In genomic region chr17:30074254-30074653, GRCh38 we compare ENCODE assay signal across 36 cellular contexts. TPM values are rescaled to one million over a fixed set of nuclear protein-coding genes. Genes with fewer than 3 reads are reported as not detected.
DNase-seq lines count a peak whose midpoint lies in the region; ATAC-seq, FAIRE-seq and TF ChIP-seq lines count a peak whose summit lies in the region.
"Had no signal": no experiment of that assay in that cellular context is flagged by ENCODE, and none has a peak within 500 bp of the region (broad histone marks: within the 10 kb centered on the region; RNA-seq: fewer than 3 reads in every experiment).

No MANE protein-coding gene starts in this region.

- H3K79me2 ChIP-seq in HepG2 (ENCODE audit: insufficient read depth, low read length) (no peaks in the 10 kb centered on the region), K562 (ENCODE audit: control insufficient read depth, insufficient read depth, low read length) (no peaks in the 10 kb centered on the region)

- H3K36me3 ChIP-seq in HepG2 (replicated peaks in 1 of 2; ENCODE audit: control insufficient read depth in 1 of 2, insufficient read depth in 2 of 2, low read length in 2 of 2) (no peaks in the 10 kb centered on the region), right lobe of liver (no peaks in the 10 kb centered on the region), IMR-90 (ENCODE audit: control insufficient read depth, insufficient read depth, low read length) (no peaks in the 10 kb centered on the region), K562 (ENCODE audit: control insufficient read depth, insufficient read depth, low read length) (no peaks in the 10 kb centered on the region)
- H3K36me3 ChIP-seq: BE2C; BLaER1; BLaER1 treated with 17β-estradiol and CSF1 and Interleukin-3, amounts not matched to agents 10 nM and 100 nM had no signal

- no peak overlapping the region for H3K14ac ChIP-seq in IMR-90 (replicated peaks; ENCODE audit: low read depth, low read length)

- H3K4me2 ChIP-seq in HepG2 (ENCODE audit: low read depth, low read length) (no peak overlapping the region), A549 (no peak overlapping the region), IMR-90 (ENCODE audit: low read depth, low read length) (no peak overlapping the region), K562 (ENCODE audit: insufficient read depth, low read length) (no peak overlapping the region)
- H3K4me2 ChIP-seq: BLaER1; BLaER1 treated with 17β-estradiol and CSF1 and Interleukin-3, amounts not matched to agents 10 nM and 100 nM had no signal

- TF ChIP-seq EP300 in HepG2 (IDR thresholded peaks at IDR 0.05; ENCODE audit: low read depth in 2 of 2, low read length in 2 of 2) (no peak), HepG2 (CRISPR knock-in tag; IDR thresholded peaks at IDR 0.05; ENCODE audit: borderline replicate concordance) (no peak), A549 (IDR thresholded peaks at IDR 0.05) (no peak), K562 (IDR thresholded peaks at IDR 0.05; ENCODE audit: low read length) (no peak)

- in situ Hi-C loops in HepG2 (cut with HindIII; ENCODE audit: extremely low pct_ligation_motif_present, low pct_unique_long_range_greater_than_20kb), result no loop called here
- in situ Hi-C loops in IMR-90 (cut with MboI; ENCODE audit: low sequenced_read_pairs), result loop anchor here (25.0 kb wide), 1 partner anchor 737 kb away; no protein-coding TSS in a partner anchor
- in situ Hi-C loops in K562 (cut with MboI), result no loop called here

- H3K27me3 ChIP-seq in HepG2 (ENCODE audit: control insufficient read depth in 1 of 2, insufficient read depth in 2 of 2, low read length in 2 of 2) (peaks cover 0 to 16% of the 10 kb centered on the region in 2 experiments; a peak in 3 of 5 replicates), right lobe of liver (no peaks in the 10 kb centered on the region), IMR-90 (ENCODE audit: control insufficient read depth, insufficient read depth, low read length) (peaks cover 32% of the 10 kb centered on the region), K562 (ENCODE audit: control insufficient read depth in 2 of 2, insufficient read depth in 2 of 2, low read length in 2 of 2) (peaks cover 8 to 19% of the 10 kb centered on the region in 2 experiments; a peak in 3 of 5 replicates)
- H3K27me3 ChIP-seq: BE2C; BLaER1; BLaER1 treated with 17β-estradiol and CSF1 and Interleukin-3, amounts not matched to agents 10 nM and 100 nM had no signal

- DNase-seq in HepG2 (ENCODE audit: low spot score), result no peak
- no peak for DNase-seq in right lobe of liver
- DNase-seq in A549 (ENCODE audit: low read depth in 1 of 2, low spot score in 1 of 2), result no peak
- no peak for DNase-seq in IMR-90
- DNase-seq in K562 (ENCODE audit: extremely low read depth in 1 of 4, low spot score in 3 of 4), result no peak
- DNase-seq in glomerular visceral epithelial cell (ENCODE audit: extremely low spot score), result no peak
- no peak for DNase-seq in NCI-H1694 treated with DMSO at 0.1 percent for 48 hours (lab: John Stamatoyannopoulos, UW)
- no peak for DNase-seq in natural killer cell
- DNase-seq: 8988T; ACHN; AML-193; BE2C; C1 segment of cervical spinal cord; Caco-2; Calu3; CD4-positive, alpha-beta memory T cell; CD4-positive, alpha-beta T cell; CD4-positive, CD25-positive, alpha-beta regulatory T cell; CD8-positive, alpha-beta memory T cell; CD8-positive, alpha-beta T cell; COR-L47; DMS 273 treated with DMSO at 0.1 percent for 48 hours; DMS153; DMS53; DMS79; DMS79 treated with DMSO at 0.1 percent for 48 hours; DND-41; EL had no signal

- no peak overlapping the region for H3K4me3 ChIP-seq in HepG2 (replicated peaks in 1 of 3; ENCODE audit: insufficient read depth in 1 of 3, low read depth in 2 of 3, low read length in 3 of 3)
- no peak overlapping the region for H3K4me3 ChIP-seq in right lobe of liver
- H3K4me3 ChIP-seq in A549, result no peak overlapping the region
- no peak overlapping the region for H3K4me3 ChIP-seq in IMR-90 (ENCODE audit: insufficient read depth, low read depth, low read length)
- H3K4me3 ChIP-seq in K562, result no peak overlapping the region
- H3K4me3 ChIP-seq: BLaER1; BLaER1 treated with 17β-estradiol and CSF1 and Interleukin-3, amounts not matched to agents 10 nM and 100 nM had no signal

- H2BK5ac ChIP-seq in IMR-90 (ENCODE audit: low read depth, low read length, poor library complexity, severe bottlenecking), result no peak overlapping the region

- H4K5ac ChIP-seq in IMR-90 (ENCODE audit: low read depth, low read length), result no peak overlapping the region

- no peak overlapping the region for H3K23ac ChIP-seq in IMR-90 (ENCODE audit: low read depth, low read length)

- no peak overlapping the region for H4K91ac ChIP-seq in IMR-90 (ENCODE audit: insufficient read depth, low read depth, low read length)

- H3K9ac ChIP-seq in HepG2 (ENCODE audit: insufficient read depth, low read depth, low read length) (no peak overlapping the region), IMR-90 (ENCODE audit: low read depth, low read length) (no peak overlapping the region), K562 (ENCODE audit: insufficient read depth in 1 of 2, low read depth in 2 of 2, low read length in 2 of 2) (no peak overlapping the region)
- H3K9ac ChIP-seq: BLaER1; BLaER1 treated with 17β-estradiol and CSF1 and Interleukin-3, amounts not matched to agents 10 nM and 100 nM had no signal

- TF ChIP-seq POLR2A in HepG2 (IDR thresholded peaks at IDR 0.05; ENCODE audit: insufficient read depth in 1 of 2, low read depth in 2 of 2, low read length in 2 of 2), result no peak
- TF ChIP-seq POLR2A in right lobe of liver (IDR thresholded peaks at IDR 0.05), result no peak
- no peak for TF ChIP-seq POLR2A in A549 (IDR thresholded peaks at IDR 0.05; ENCODE audit: low read length)
- no peak for TF ChIP-seq POLR2A in IMR-90 (IDR thresholded peaks at IDR 0.05; ENCODE audit: low read depth, low read length)
- TF ChIP-seq POLR2A in K562 (conservative IDR thresholded peaks at IDR 0.05), result no peak

- H2AK9ac ChIP-seq in IMR-90 (replicated peaks; ENCODE audit: low read depth, low read length, poor library complexity), result no peak overlapping the region

- H3K9me1 ChIP-seq in IMR-90 (ENCODE audit: insufficient read depth, low read length) (no peaks in the 10 kb centered on the region), K562 (ENCODE audit: control insufficient read depth, insufficient read depth, low read length) (no peaks in the 10 kb centered on the region)

- no peak overlapping the region for H3K4ac ChIP-seq in IMR-90 (ENCODE audit: low read depth, low read length)

- H2BK15ac ChIP-seq in IMR-90 (ENCODE audit: low read depth, low read length), result no peak overlapping the region

- H3K9me3 ChIP-seq in HepG2 (ENCODE audit: low read length), result no peaks in the 10 kb centered on the region
- H3K9me3 ChIP-seq in right lobe of liver, result no peaks in the 10 kb centered on the region
- H3K9me3 ChIP-seq in A549, result no peaks in the 10 kb centered on the region
- H3K9me3 ChIP-seq in IMR-90 (ENCODE audit: control insufficient read depth, insufficient read depth, low read length), result peaks cover 2% of the 10 kb centered on the region; the same call in 1 of the 2 replicates
- no peaks in the 10 kb centered on the region for H3K9me3 ChIP-seq in K562 (replicated peaks; ENCODE audit: control insufficient read depth, insufficient read depth, low read depth, low read length)
- H3K9me3 ChIP-seq: BE2C, Caco-2 had no signal

- intact Hi-C loops in HepG2 (cut with micrococcal nuclease; ENCODE audit: unreplicated experiment) (no loop called here), right lobe of liver (cut with DNase I) (no loop called here), IMR-90 (cut with micrococcal nuclease) (loop anchor here (10.0 kb wide), 1 partner anchor 109 kb away; no protein-coding TSS in a partner anchor), K562 (cut with micrococcal nuclease) (no loop called here), natural killer cell (cut with micrococcal nuclease) (no loop called here)

- H3K4me1 ChIP-seq in HepG2 (ENCODE audit: insufficient read depth, low read length) (no peaks in the 10 kb centered on the region), right lobe of liver (no peaks in the 10 kb centered on the region), A549 (no peaks in the 10 kb centered on the region), IMR-90 (ENCODE audit: control insufficient read depth, insufficient read depth, low read length) (no peaks in the 10 kb centered on the region), K562 (replicated peaks in 1 of 2; ENCODE audit: control insufficient read depth in 2 of 2, insufficient read depth in 2 of 2, low read length in 2 of 2) (no peaks in the 10 kb centered on the region)
- H3K4me1 ChIP-seq: BE2C; BLaER1; BLaER1 treated with 17β-estradiol and CSF1 and Interleukin-3, amounts not matched to agents 10 nM and 100 nM; Caco-2 had no signal

- POLR2A ChIA-PET in HepG2 (lab: Yijun Ruan, JAX), result no interaction called here
- POLR2A ChIA-PET in A549 (lab: Yijun Ruan, JAX), result no interaction called here
- POLR2A ChIA-PET in IMR-90 (lab: Charles Lee; ENCODE audit: unreplicated experiment), result no interaction called here
- POLR2A ChIA-PET in K562 (lab: Yijun Ruan, JAX), result interaction anchor here (0.9 kb wide), 1 partner anchor 12 kb away, joined by 3 read pairs; no protein-coding TSS in a partner anchor

- no peak overlapping the region for H2BK20ac ChIP-seq in IMR-90 (ENCODE audit: low read depth, low read length)

- H3K79me1 ChIP-seq in IMR-90 (ENCODE audit: low read depth in 1 of 2, low read length in 2 of 2), result no peaks in the 10 kb centered on the region

- H4K8ac ChIP-seq in IMR-90 (ENCODE audit: low read depth in 2 of 2, low read length in 2 of 2), result no peak overlapping the region

- no peak for TF ChIP-seq CTCF in HepG2 (CRISPR knock-in tag; IDR thresholded peaks at IDR 0.05)
- TF ChIP-seq CTCF in right lobe of liver (IDR thresholded peaks at IDR 0.05), result no peak
- TF ChIP-seq CTCF in A549 (IDR thresholded peaks at IDR 0.05), result no peak
- TF ChIP-seq CTCF in IMR-90 (conservative IDR thresholded peaks at IDR 0.05; ENCODE audit: low read depth, low read length), result no peak
- TF ChIP-seq CTCF in K562 (IDR thresholded peaks at IDR 0.05 in 2 of 3, conservative IDR thresholded peaks at IDR 0.05 in 1 of 3; ENCODE audit: insufficient read depth in 2 of 3, low read depth in 1 of 3, low read length in 3 of 3), result no peak
- TF ChIP-seq CTCF in natural killer cell (IDR thresholded peaks at IDR 0.05), result no peak

- no peak overlapping the region for H3K27ac Mint-ChIP-seq in natural killer cell
- H3K27ac Mint-ChIP-seq: B cell; CD14-positive monocyte; CD4-positive, alpha-beta memory T cell; CD4-positive, alpha-beta T cell; CD4-positive, CD25-positive, alpha-beta regulatory T cell; CD8-positive, alpha-beta T cell had no signal

- dilution Hi-C loops in IMR-90 (cut with HindIII; ENCODE audit: low sequenced_read_pairs, unreplicated experiment), result no loop called here

- no peak overlapping the region for H3K4me3 Mint-ChIP-seq in natural killer cell
- H3K4me3 Mint-ChIP-seq: B cell; CD14-positive monocyte; CD4-positive, alpha-beta memory T cell; CD4-positive, alpha-beta T cell; CD4-positive, CD25-positive, alpha-beta regulatory T cell; CD8-positive, alpha-beta memory T cell; CD8-positive, alpha-beta T cell had no signal

- no peak overlapping the region for H3K27ac ChIP-seq in HepG2 (ENCODE audit: extremely low read length, insufficient read depth, low read length)
- no peak overlapping the region for H3K27ac ChIP-seq in right lobe of liver
- no peak overlapping the region for H3K27ac ChIP-seq in A549
- no peak overlapping the region for H3K27ac ChIP-seq in IMR-90 (ENCODE audit: insufficient read depth, low read length)
- H3K27ac ChIP-seq in K562 (ENCODE audit: extremely low read depth, low read depth, low read length), result no peak overlapping the region
- H3K27ac ChIP-seq: 22Rv1; BLaER1; BLaER1 treated with 17β-estradiol and CSF1 and Interleukin-3, amounts not matched to agents 10 nM and 100 nM; C4-2B had no signal

- H3K4me1 Mint-ChIP-seq in natural killer cell, result no peaks in the 10 kb centered on the region
- H3K4me1 Mint-ChIP-seq: B cell; CD14-positive monocyte; CD4-positive, alpha-beta memory T cell; CD4-positive, CD25-positive, alpha-beta regulatory T cell; CD8-positive, alpha-beta memory T cell had no signal

- FAIRE-seq in HepG2 (lab: Jason Lieb, UNC), result no peak
- no peak for FAIRE-seq in A549 (lab: Jason Lieb, UNC)
- no peak for FAIRE-seq in K562 (lab: Jason Lieb, UNC)
- FAIRE-seq: A204.1, D721Med had no signal

- BruUV-seq in HepG2 (replicated peaks; lab: Mats Ljungman, UMichigan), result no TSS peak
- BruUV-seq in IMR-90 (replicated peaks; lab: Mats Ljungman, UMichigan), result no TSS peak
- BruUV-seq in K562 (replicated peaks; lab: Mats Ljungman, UMichigan), result no TSS peak

- ATAC-seq in HepG2 (no peak), right lobe of liver (no peak), A549 (no peak), IMR-90 (ENCODE audit: low read depth) (no peak), K562 (no peak), natural killer cell (no peak)
- ATAC-seq: CD8-positive, alpha-beta T cell had no signal

- H2AFZ ChIP-seq in HepG2 (ENCODE audit: low read length) (no peak overlapping the region), IMR-90 (replicated peaks; ENCODE audit: low read length, poor library complexity) (no peak overlapping the region), K562 (ENCODE audit: low read depth, low read length) (no peak overlapping the region)

- 2% methylated on average over 2 of the region's 2 CpGs for WGBS in HepG2 (ENCODE audit: low lambda C conversion rate)
- 75% methylated on average over 2 of the region's 2 CpGs for WGBS in right lobe of liver (ENCODE audit: insufficient coverage, low coverage, low lambda C conversion rate, missing lambda C conversion rate)
- WGBS in A549 (ENCODE audit: missing lambda C conversion rate), result 59% methylated on average over 2 of the region's 2 CpGs
- no CpG with 5 or more reads among the region's 2 CpGs for WGBS in IMR-90 (ENCODE audit: extremely low coverage in 2 of 2, insufficient read length in 1 of 2), 2 experiments
- WGBS in K562 (ENCODE audit: insufficient coverage, low coverage, missing lambda C conversion rate), result 2% methylated on average over 2 of the region's 2 CpGs

- H3K56ac ChIP-seq in IMR-90 (ENCODE audit: extremely low read depth, insufficient read depth, low read length), result no peak overlapping the region

- H3K18ac ChIP-seq in IMR-90 (ENCODE audit: low read depth, low read length), result no peak overlapping the region

- H3K27me3 Mint-ChIP-seq in natural killer cell (ENCODE audit: low read depth in 2 of 2), result peaks cover 22 to 46% of the 10 kb centered on the region in 2 donors
- H3K27me3 Mint-ChIP-seq: CD4-positive, alpha-beta T cell had no signal

- no peak overlapping the region for H2AK5ac ChIP-seq in IMR-90 (ENCODE audit: low read depth, low read length)

- H3K36me3 Mint-ChIP-seq in natural killer cell, result no peaks in the 10 kb centered on the region
- H3K36me3 Mint-ChIP-seq: CD14-positive monocyte; CD4-positive, alpha-beta memory T cell; CD4-positive, CD25-positive, alpha-beta regulatory T cell; CD8-positive, alpha-beta memory T cell; CD8-positive, alpha-beta T cell had no signal

- no peaks in the 10 kb centered on the region for H4K20me1 ChIP-seq in HepG2 (ENCODE audit: insufficient read depth, low read length)
- no peaks in the 10 kb centered on the region for H4K20me1 ChIP-seq in IMR-90 (ENCODE audit: insufficient read depth, low read length)
- H4K20me1 ChIP-seq in K562 (replicated peaks; ENCODE audit: control insufficient read depth, insufficient read depth, low read length), result no peaks in the 10 kb centered on the region
- H4K20me1 ChIP-seq: BLaER1; BLaER1 treated with 17β-estradiol and CSF1 and Interleukin-3, amounts not matched to agents 10 nM and 100 nM had no signal

- H2BK120ac ChIP-seq in IMR-90 (ENCODE audit: low read depth, low read length), result no peak overlapping the region

- TF ChIP-seq RAD21 in HepG2 (CRISPR knock-in tag; IDR thresholded peaks at IDR 0.05) (no peak), A549 (conservative IDR thresholded peaks at IDR 0.05 in 1 of 2, IDR thresholded peaks at IDR 0.05 in 1 of 2) (no peak), IMR-90 (IDR thresholded peaks at IDR 0.05; ENCODE audit: low read length) (no peak), K562 (CRISPR knock-in tag; conservative IDR thresholded peaks at IDR 0.05 in 1 of 2, IDR thresholded peaks at IDR 0.05 in 1 of 2) (no peak)

- no peaks in the 10 kb centered on the region for H3K9me3 Mint-ChIP-seq in natural killer cell
- H3K9me3 Mint-ChIP-seq: CD4-positive, alpha-beta T cell; CD8-positive, alpha-beta memory T cell; CD8-positive, alpha-beta T cell had no signal

- CTCF ChIA-PET in HepG2 (lab: Yijun Ruan, JAX; ENCODE audit: low intra/inter-chr PET ratio, low total read pairs) (no interaction called here), A549 (lab: Yijun Ruan, JAX) (interaction anchor here (0.6 to 3.9 kb wide), 4 partner anchors 19 to 1018 kb away, joined by 3 to 23 read pairs (median 4); no protein-coding TSS in a partner anchor), IMR-90 (lab: Yijun Ruan, JAX) (no interaction called here), K562 (lab: Yijun Ruan, JAX; ENCODE audit: low intra/inter-chr PET ratio) (no interaction called here)

RNA-seq across cellular contexts. Expression of gene NSRP1, which starts 42.4 kb away (rescaled TPM):
- total RNA-seq in HepG2 (2016; rRNA removed; fragmentation: Illumina TruSeq; extraction: Trizol) (12.7 and 14.3 TPM in 2 replicates), right lobe of liver (10 to 100 TPM in 1 of 6 experiments, 1 to 10 TPM in 5; 5.8 to 11.7 (median 8.1) TPM), IMR-90 (2012; rRNA removed) (3.4 and 5.8 TPM in 2 replicates), K562 (2014; rRNA removed) (18.4 and 18.8 TPM in 2 replicates), K562 (2014; rRNA removed; fragmentation: Illumina TruSeq; extraction: Trizol) (32.2 and 34.1 TPM in 2 replicates), K562 (2015; rRNA removed; fragmentation: Illumina TruSeq; extraction: Trizol) (29.0 and 32.7 TPM in 2 replicates), K562 (2021) (19.5 and 20.8 TPM in 2 replicates), natural killer cell (10 to 100 TPM; 27.0 to 33.7 (median 29.7) TPM)
- 4.8 and 4.9 TPM in 2 replicates for total RNA-seq in HepG2 (2016; cell fraction: cytosol; rRNA removed; fragmentation: Illumina TruSeq; extraction: Trizol; ENCODE audit: low read depth)
- total RNA-seq in HepG2 (2016; cell fraction: insoluble cytoplasmic fraction; rRNA removed; fragmentation: Illumina TruSeq; extraction: Trizol), result 11.4 and 13.2 TPM in 2 replicates
- total RNA-seq in HepG2 (2016; cell fraction: membrane; rRNA removed; fragmentation: Illumina TruSeq; extraction: Trizol), result 6.2 and 6.9 TPM in 2 replicates
- total RNA-seq in HepG2 (2016; cell fraction: nucleus; rRNA removed; fragmentation: Illumina TruSeq; extraction: Trizol), result 17.0 and 18.8 TPM in 2 replicates
- polyA plus RNA-seq in HepG2 (2011; rRNA removed) (6.9 and 7.0 TPM in 2 replicates), A549 (2011; rRNA removed) (25.2 and 30.9 TPM in 2 replicates), A549 (2017; fragmentation: RNase III; extraction: RNeasy Plus Mini Kit Qiagen cat#74134 plus additional on column Dnase treatment) (39.6 to 41.1 TPM (median 39.6 TPM) in 3 replicates), IMR-90 (2012; rRNA removed) (14.2 and 14.4 TPM in 2 replicates), K562 (2011; rRNA removed) (8.7 and 19.0 TPM in 2 replicates), K562 (2014; fragmentation: Illumina TruSeq; extraction: Trizol) (50.4 and 68.6 TPM in 2 replicates), K562 (2014; fragmentation: Nextera tagmentation; extraction: Ambion mirVana) (10 to 100 TPM; 52.8 to 54.2 TPM), K562 (2014; rRNA removed) (36.6 and 43.6 TPM in 2 replicates)
- polyA plus RNA-seq in HepG2 (2011; cell fraction: cytosol; rRNA removed), result 4.6 and 5.9 TPM in 2 replicates
- polyA plus RNA-seq in HepG2 (2011; cell fraction: nucleus; rRNA removed), result 7.8 and 8.7 TPM in 2 replicates
- polyA plus RNA-seq in HepG2 (2012), result 9.8 and 14.0 TPM in 2 replicates
- polyA plus RNA-seq in HepG2 (2016; cell fraction: cytosol; fragmentation: Illumina TruSeq; extraction: Trizol; ENCODE audit: low read depth), result 2.3 and 2.7 TPM in 2 replicates
- 20.2 and 23.2 TPM in 2 replicates for polyA plus RNA-seq in HepG2 (2016; cell fraction: insoluble cytoplasmic fraction; fragmentation: Illumina TruSeq; extraction: Trizol; ENCODE audit: low read depth)
- 4.3 and 5.8 TPM in 2 replicates for polyA plus RNA-seq in HepG2 (2016; cell fraction: membrane; fragmentation: Illumina TruSeq; extraction: Trizol; ENCODE audit: low read depth)
- 29.8 and 32.2 TPM in 2 replicates for polyA plus RNA-seq in HepG2 (2016; cell fraction: nucleus; fragmentation: Illumina TruSeq; extraction: Trizol; ENCODE audit: insufficient read depth, low read depth)
- polyA minus RNA-seq in HepG2 (2011; rRNA and poly(A)+ RNA removed; ENCODE audit: low replicate concordance), result 5.6 and 19.0 TPM in 2 replicates
- 3.8 and 5.9 TPM in 2 replicates for polyA minus RNA-seq in HepG2 (2011; cell fraction: cytosol; rRNA and poly(A)+ RNA removed)
- polyA minus RNA-seq in HepG2 (2011; cell fraction: nucleus; rRNA and poly(A)+ RNA removed), result 31.1 and 34.6 TPM in 2 replicates
- polyA plus RNA-seq in A549 (2012; cell fraction: cytosol; rRNA removed), result 17.1 and 21.7 TPM in 2 replicates
- 9.0 and 13.0 TPM in 2 replicates for polyA plus RNA-seq in A549 (2012; cell fraction: nucleus; rRNA removed)
- polyA minus RNA-seq in A549 (2011; rRNA and poly(A)+ RNA removed), result 11.8 and 13.9 TPM in 2 replicates
- 1.8 and 3.3 TPM in 2 replicates for polyA plus RNA-seq in IMR-90 (2012; cell fraction: cytosol; rRNA removed)
- 5.2 and 12.4 TPM in 2 replicates for polyA plus RNA-seq in IMR-90 (2012; cell fraction: nucleus; rRNA removed; ENCODE audit: low replicate concordance)
- 40.8 and 58.4 TPM in 2 replicates for total RNA-seq in K562 (2011; cell fraction: chromatin; rRNA removed; ENCODE audit: low replicate concordance)
- total RNA-seq in K562 (2011; cell fraction: nucleolus; rRNA removed), result 30.5 and 46.5 TPM in 2 replicates
- 75.9 and 147 TPM in 2 replicates for total RNA-seq in K562 (2011; cell fraction: nucleoplasm; rRNA removed)
- 3.3 and 7.0 TPM in 2 replicates for polyA plus RNA-seq in K562 (2011; cell fraction: cytosol; rRNA removed)
- polyA plus RNA-seq in K562 (2011; cell fraction: nucleus; rRNA removed), result 9.8 and 17.2 TPM in 2 replicates
- polyA plus RNA-seq in K562 (2012), result 28.6 and 33.8 TPM in 2 replicates
- polyA minus RNA-seq in K562 (2011; rRNA and poly(A)+ RNA removed), result 11.7 and 16.7 TPM in 2 replicates
- polyA minus RNA-seq in K562 (2011; cell fraction: cytosol; rRNA and poly(A)+ RNA removed), result 14.0 and 17.5 TPM in 2 replicates
- 13.0 and 20.9 TPM in 2 replicates for polyA minus RNA-seq in K562 (2011; cell fraction: nucleus; rRNA and poly(A)+ RNA removed)

Comparison
In these comparisons a context has a peak if more than half of its experiments do, and no peak if none do; other contexts are left out.
1. Of the 241 proteins assayed by ChIP-seq in both HepG2 and K562: peak only in HepG2: MAFF and MAFK; only in K562: MAFG; in both: none; in neither: 238.